1 cellular context compared by ENCODE assay signal in genomic region chr20:62309198-62309944, GRCh38.
A peak's percentile ranks its signal among the peaks of the same experiment; 100 is the strongest.
TF ChIP-seq lines count a peak whose summit lies in the region.

No MANE protein-coding gene starts in this region.

TF ChIP-seq in HepG2, 621 proteins besides CTCF, POLR2A, EP300 and RAD21 (continued from another document):
- TF ChIP-seq HOMEZ (CRISPR knock-in tag; IDR thresholded peaks at IDR 0.05; ENCODE audit: low read depth), result no peak
- no peak for TF ChIP-seq TEF (CRISPR knock-in tag; IDR thresholded peaks at IDR 0.05)
- TF ChIP-seq HNF1A (IDR thresholded peaks at IDR 0.05; ENCODE audit: low read depth), result no peak
- no peak for TF ChIP-seq HNF1A (CRISPR knock-in tag; IDR thresholded peaks at IDR 0.05; ENCODE audit: borderline replicate concordance)
- no peak for TF ChIP-seq CCAR2 (optimal IDR thresholded peaks at IDR 0.05; ENCODE audit: low read depth, low read length)
- TF ChIP-seq ZNF333 (CRISPR knock-in tag; IDR thresholded peaks at IDR 0.05; ENCODE audit: borderline replicate concordance), result no peak
- no peak for TF ChIP-seq ZFP82 (CRISPR knock-in tag; IDR thresholded peaks at IDR 0.05; ENCODE audit: borderline replicate concordance)
- no peak for TF ChIP-seq MATR3 (CRISPR knock-in tag; IDR thresholded peaks at IDR 0.05)
- TF ChIP-seq PCBP1 (IDR thresholded peaks at IDR 0.05; ENCODE audit: borderline replicate concordance, low read depth, low read length), result peak; percentile 97
- TF ChIP-seq HNF4A (CRISPR knock-in tag; IDR thresholded peaks at IDR 0.05), result no peak
- TF ChIP-seq ZNF441 (CRISPR knock-in tag; IDR thresholded peaks at IDR 0.05; ENCODE audit: borderline replicate concordance), result no peak
- no peak for TF ChIP-seq ARNT (IDR thresholded peaks at IDR 0.05)
- TF ChIP-seq DNMT3B (CRISPR knock-in tag; conservative IDR thresholded peaks at IDR 0.05), result no peak
- no peak for TF ChIP-seq SSRP1 (CRISPR knock-in tag; IDR thresholded peaks at IDR 0.05)
- no peak for TF ChIP-seq SP140L (CRISPR knock-in tag; IDR thresholded peaks at IDR 0.05; ENCODE audit: borderline replicate concordance)
- TF ChIP-seq CEBPB (IDR thresholded peaks at IDR 0.05; ENCODE audit: borderline replicate concordance, low read depth, low read length), result no peak
- no peak for TF ChIP-seq MTA1 (CRISPR knock-in tag; IDR thresholded peaks at IDR 0.05; ENCODE audit: borderline replicate concordance)
- peak; percentile 94 for TF ChIP-seq AGO2 (optimal IDR thresholded peaks at IDR 0.05; ENCODE audit: low read depth, low read length)
- no peak for TF ChIP-seq ZNF746 (CRISPR knock-in tag; IDR thresholded peaks at IDR 0.05)
- TF ChIP-seq ARHGAP35 (CRISPR knock-in tag; IDR thresholded peaks at IDR 0.05; ENCODE audit: borderline replicate concordance), result no peak
- 0 out of 2 replicates have a peak, but pooled peaks have one; percentile 35 for TF ChIP-seq POLR2AphosphoS2 (IDR thresholded peaks at IDR 0.05; ENCODE audit: low read depth, low read length)
- no peak for TF ChIP-seq NFAT5 (CRISPR knock-in tag; IDR thresholded peaks at IDR 0.05)
- TF ChIP-seq ZNF543 (CRISPR knock-in tag; IDR thresholded peaks at IDR 0.05), result peak; percentile 14; the same call in 1 of the 2 replicates
- TF ChIP-seq ATF1 (CRISPR knock-in tag; IDR thresholded peaks at IDR 0.05), result no peak
- no peak for TF ChIP-seq ZNF576 (CRISPR knock-in tag; IDR thresholded peaks at IDR 0.05)
- no peak for TF ChIP-seq STAT6 (CRISPR knock-in tag; IDR thresholded peaks at IDR 0.05; ENCODE audit: borderline replicate concordance)
- no peak for TF ChIP-seq CHCHD3 (CRISPR knock-in tag; IDR thresholded peaks at IDR 0.05)
- TF ChIP-seq ATRX (CRISPR knock-in tag; IDR thresholded peaks at IDR 0.05; ENCODE audit: borderline replicate concordance), result no peak
- TF ChIP-seq ZNF563 (CRISPR knock-in tag; IDR thresholded peaks at IDR 0.05), result no peak
- no peak for TF ChIP-seq LRRFIP1 (CRISPR knock-in tag; conservative IDR thresholded peaks at IDR 0.05)
- TF ChIP-seq ATAD3A (CRISPR knock-in tag; IDR thresholded peaks at IDR 0.05), result no peak
- no peak for TF ChIP-seq PPARG (CRISPR knock-in tag; conservative IDR thresholded peaks at IDR 0.05)
- TF ChIP-seq NRL (CRISPR knock-in tag; IDR thresholded peaks at IDR 0.05; ENCODE audit: borderline replicate concordance), result no peak
- no peak for TF ChIP-seq SOX6 (IDR thresholded peaks at IDR 0.05)
- TF ChIP-seq SOX6 (CRISPR knock-in tag; IDR thresholded peaks at IDR 0.05), result no peak
- TF ChIP-seq ZNF143 (CRISPR knock-in tag; IDR thresholded peaks at IDR 0.05), result no peak
- TF ChIP-seq FOSL2 (CRISPR knock-in tag; IDR thresholded peaks at IDR 0.05), result no peak
